In genomic region chr4:161002386-161002785, GRCh38 we compare ENCODE assay signal across 23 cellular contexts.
"Had no signal": no experiment of that assay in that cellular context is flagged by ENCODE, and none has a peak within 500 bp of the region (broad histone marks: within the 10 kb centered on the region; RNA-seq: fewer than 3 reads in every experiment).

No MANE protein-coding gene starts in this region.

- H3K36me3 ChIP-seq: MG63, SJCRH30 had no signal

- H3K4me3 ChIP-seq: MG63, SJCRH30 had no signal

- H3K27me3 ChIP-seq: SJCRH30 had no signal

- DNase-seq: KBM-7; MG63; NCI-H1092; NCI-H1105 treated with DMSO at 0.1 percent for 48 hours; NCI-H1417 treated with DMSO at 0.1 percent for 48 hours; NCI-H146; NCI-H1694 treated with DMSO at 0.1 percent for 48 hours; NCI-H1930; NCI-H2081; NCI-H2171; NCI-H226; NCI-H446; NCI-H510A; NCI-H524 treated with DMSO at 0.1 percent for 48 hours; NCI-H69; NCI-H774; NK-92 treated with Interleukin-12 subunit alpha and Interleukin-12 subunit beta, amount 100 ng/mL, for 24 hours; PC-3; SHP77 treated with DMSO at 0.1 percent for 48 hours; SJCRH30 had no signal

- H3K9me3 ChIP-seq: MG63, SJCRH30 had no signal

- H3K27ac ChIP-seq: RWPE1, SJCRH30 had no signal

- ATAC-seq: Panc1, PC-3, SK-N-SH treated with all-trans-retinoic acid at 6 μM for 48 hours had no signal
